In the genomic region with DNA sequence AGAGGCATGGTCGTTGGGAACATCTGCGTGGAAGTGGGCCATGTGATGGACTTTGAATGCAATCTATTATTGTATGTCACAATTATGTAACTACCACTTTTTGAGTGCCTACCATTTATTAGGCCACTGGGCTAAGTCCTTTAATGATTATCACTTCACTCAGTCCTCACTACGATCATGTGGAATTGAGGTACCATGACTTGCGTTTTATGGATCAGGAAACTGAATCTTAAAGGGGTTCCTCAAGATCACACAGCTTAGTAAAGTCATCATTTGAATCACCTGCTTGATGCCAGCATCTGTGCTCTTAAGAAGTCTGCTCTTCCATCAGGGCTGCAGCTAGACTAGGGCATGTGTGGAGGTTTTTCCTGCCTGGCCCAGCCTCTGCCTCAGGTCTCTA, we compare ENCODE assay signal across 17 cellular contexts.
A peak's percentile ranks its signal among the peaks of the same experiment; 100 is the strongest.
DNase-seq lines count a peak whose midpoint lies in the region; ATAC-seq and TF ChIP-seq lines count a peak whose summit lies in the region.
"Had no signal": no experiment of that assay in that cellular context is flagged by ENCODE, and none has a peak within 500 bp of the region (broad histone marks: within the 10 kb centered on the region; RNA-seq: fewer than 3 reads in every experiment).

No MANE protein-coding gene starts in this region.

- no peak for ATAC-seq in HG02798 (IDR thresholded peaks at IDR 0.05; ENCODE audit: poor library complexity, unreplicated experiment)
- no peak for ATAC-seq in activated CD4-positive, CD25-positive, alpha-beta regulatory T cell treated with anti-CD3 and anti-CD28 coated beads, Interleukin-2, amount 50 U/mL, for 24 hours

- no peaks in the 10 kb centered on the region for H3K79me2 ChIP-seq in neural progenitor cell (ENCODE audit: low read depth)

- no peak for TF ChIP-seq CTCF in neural progenitor cell (IDR thresholded peaks at IDR 0.05)

- no peaks in the 10 kb centered on the region for H4K20me1 ChIP-seq in neural progenitor cell (ENCODE audit: low read depth)
- H4K20me1 ChIP-seq: BLaER1 treated with 17β-estradiol and CSF1 and Interleukin-3, amounts not matched to agents 10 nM and 100 nM had no signal

- H3K4me3 Mint-ChIP-seq in activated CD4-positive, alpha-beta T cell treated with anti-CD3 and anti-CD28 coated beads, Interleukin-2, amount 10 ng/mL, durations not matched to agents 24 days and 14 days, result no peak overlapping the region
- peak overlapping the region; percentile 27 for H3K4me3 Mint-ChIP-seq in activated naive CD8-positive, alpha-beta T cell
- no peak overlapping the region for H3K4me3 Mint-ChIP-seq in activated naive CD8-positive, alpha-beta T cell treated with anti-CD3 and anti-CD28 coated beads for 36 hours
- H3K4me3 Mint-ChIP-seq in activated T-helper 1 cell treated with anti-CD3 and anti-CD28 coated beads, Interleukin-12 subunit alpha, Interleukin-12 subunit beta, Interleukin-2, Interleukin-4 antibody, amounts not matched to agents 30 ng/mL and 10 ng/mL and 1 ng/mL, durations not matched to agents 14 hours and 24 hours and 36 hours, result peak overlapping the region; percentile 56
- peak overlapping the region; percentile 14 for H3K4me3 Mint-ChIP-seq in neural progenitor cell

- no peaks in the 10 kb centered on the region for H3K36me3 Mint-ChIP-seq in activated CD4-positive, alpha-beta T cell treated with anti-CD3 and anti-CD28 coated beads, Interleukin-2, amount 10 ng/mL, durations not matched to agents 24 days and 14 days (ENCODE audit: low read depth)
- no peaks in the 10 kb centered on the region for H3K36me3 Mint-ChIP-seq in activated naive CD8-positive, alpha-beta T cell
- no peaks in the 10 kb centered on the region for H3K36me3 Mint-ChIP-seq in activated naive CD8-positive, alpha-beta T cell treated with anti-CD3 and anti-CD28 coated beads for 36 hours
- H3K36me3 Mint-ChIP-seq in activated T-helper 1 cell treated with anti-CD3 and anti-CD28 coated beads, Interleukin-12 subunit alpha, Interleukin-12 subunit beta, Interleukin-2, Interleukin-4 antibody, amounts not matched to agents 30 ng/mL and 10 ng/mL and 1 ng/mL, durations not matched to agents 14 hours and 24 hours and 36 hours (ENCODE audit: low read depth), result no peaks in the 10 kb centered on the region
- H3K36me3 Mint-ChIP-seq in neural progenitor cell, result peaks cover 2% of the 10 kb centered on the region
- H3K36me3 Mint-ChIP-seq: CD8-positive, alpha-beta memory T cell had no signal

- no peaks in the 10 kb centered on the region for H3K4me1 Mint-ChIP-seq in activated CD4-positive, alpha-beta T cell treated with anti-CD3 and anti-CD28 coated beads, Interleukin-2, amount 10 ng/mL, durations not matched to agents 24 days and 14 days
- H3K4me1 Mint-ChIP-seq in activated naive CD8-positive, alpha-beta T cell (ENCODE audit: low read depth), result no peaks in the 10 kb centered on the region
- H3K4me1 Mint-ChIP-seq in activated naive CD8-positive, alpha-beta T cell treated with anti-CD3 and anti-CD28 coated beads for 36 hours, result no peaks in the 10 kb centered on the region
- no peaks in the 10 kb centered on the region for H3K4me1 Mint-ChIP-seq in activated T-helper 1 cell treated with anti-CD3 and anti-CD28 coated beads, Interleukin-12 subunit alpha, Interleukin-12 subunit beta, Interleukin-2, Interleukin-4 antibody, amounts not matched to agents 30 ng/mL and 10 ng/mL and 1 ng/mL, durations not matched to agents 14 hours and 24 hours and 36 hours (ENCODE audit: low read depth)
- H3K4me1 Mint-ChIP-seq in neural progenitor cell, result peaks cover 36% of the 10 kb centered on the region
- H3K4me1 Mint-ChIP-seq: CD8-positive, alpha-beta memory T cell had no signal

- no peak overlapping the region for H3K4me2 ChIP-seq in neural progenitor cell
- H3K4me2 ChIP-seq: BLaER1 treated with 17β-estradiol and CSF1 and Interleukin-3, amounts not matched to agents 10 nM and 100 nM had no signal

- intact Hi-C loops in activated CD4-positive, alpha-beta T cell treated with anti-CD3 and anti-CD28 coated beads, Interleukin-2, amount 10 ng/mL, durations not matched to agents 24 days and 14 days (cut with micrococcal nuclease), result no loop called here
- intact Hi-C loops in activated T-helper 1 cell treated with anti-CD3 and anti-CD28 coated beads, Interleukin-12 subunit alpha, Interleukin-12 subunit beta, Interleukin-2, Interleukin-4 antibody, amounts not matched to agents 30 ng/mL and 10 ng/mL and 1 ng/mL, durations not matched to agents 14 hours and 24 hours and 36 hours (cut with micrococcal nuclease), result no loop called here

- no peaks in the 10 kb centered on the region for H3K36me3 ChIP-seq in neural progenitor cell
- H3K36me3 ChIP-seq: BLaER1 treated with 17β-estradiol and CSF1 and Interleukin-3, amounts not matched to agents 10 nM and 100 nM had no signal

- H3K4me1 ChIP-seq in neural progenitor cell, result no peaks in the 10 kb centered on the region

- no peaks in the 10 kb centered on the region for H3K27me3 Mint-ChIP-seq in activated CD4-positive, alpha-beta T cell treated with anti-CD3 and anti-CD28 coated beads, Interleukin-2, amount 10 ng/mL, durations not matched to agents 24 days and 14 days
- no peaks in the 10 kb centered on the region for H3K27me3 Mint-ChIP-seq in activated naive CD8-positive, alpha-beta T cell
- H3K27me3 Mint-ChIP-seq in activated naive CD8-positive, alpha-beta T cell treated with anti-CD3 and anti-CD28 coated beads for 36 hours, result no peaks in the 10 kb centered on the region
- no peaks in the 10 kb centered on the region for H3K27me3 Mint-ChIP-seq in activated T-helper 1 cell treated with anti-CD3 and anti-CD28 coated beads, Interleukin-12 subunit alpha, Interleukin-12 subunit beta, Interleukin-2, Interleukin-4 antibody, amounts not matched to agents 30 ng/mL and 10 ng/mL and 1 ng/mL, durations not matched to agents 14 hours and 24 hours and 36 hours (ENCODE audit: insufficient read depth)
- peaks cover 9% of the 10 kb centered on the region for H3K27me3 Mint-ChIP-seq in neural progenitor cell (ENCODE audit: insufficient read depth, low read depth)
- H3K27me3 Mint-ChIP-seq: CD8-positive, alpha-beta memory T cell had no signal

- no peaks in the 10 kb centered on the region for H3K9me3 ChIP-seq in neural progenitor cell (ENCODE audit: low read depth)
- H3K9me3 ChIP-seq: BLaER1 treated with 17β-estradiol and CSF1 and Interleukin-3, amounts not matched to agents 10 nM and 100 nM had no signal

- no peak overlapping the region for H2AFZ ChIP-seq in neural progenitor cell (replicated peaks)
- H2AFZ ChIP-seq: PC-9 had no signal

- DNase-seq in activated CD4-positive, alpha-beta T cell treated with anti-CD3 and anti-CD28 coated beads, Interleukin-2, amount 10 ng/mL, durations not matched to agents 24 days and 14 days, result no peak
- no peak for DNase-seq in activated CD4-positive, alpha-beta T cell treated with anti-CD3 and anti-CD28 coated beads, Interleukin-2, amount 50 U/mL, for 4 hours
- DNase-seq in activated naive CD8-positive, alpha-beta T cell treated with anti-CD3 and anti-CD28 coated beads for 36 hours, result no peak
- DNase-seq in activated T-helper 1 cell treated with anti-CD3 and anti-CD28 coated beads, Interleukin-12 subunit alpha, Interleukin-12 subunit beta, Interleukin-2, Interleukin-4 antibody, amounts not matched to agents 30 ng/mL and 10 ng/mL and 1 ng/mL, durations not matched to agents 14 hours and 24 hours and 36 hours (ENCODE audit: low spot score), result no peak
- DNase-seq in neural progenitor cell (ENCODE audit: low spot score), result no peak
- DNase-seq: CD8-positive, alpha-beta memory T cell; GDM1; KG1; NCI-H1048; NCI-H2107; NCI-H2227 treated with DMSO at 0.1 percent for 48 hours; NCI-H524; PC-9 had no signal

- no peak overlapping the region for H3K4me3 ChIP-seq in neural progenitor cell
- H3K4me3 ChIP-seq: BLaER1 treated with 17β-estradiol and CSF1 and Interleukin-3, amounts not matched to agents 10 nM and 100 nM; PC-9 had no signal

- no peak overlapping the region for H3K9ac ChIP-seq in neural progenitor cell
- H3K9ac ChIP-seq: BLaER1 treated with 17β-estradiol and CSF1 and Interleukin-3, amounts not matched to agents 10 nM and 100 nM had no signal

- H3K27ac ChIP-seq in neural progenitor cell, result no peak overlapping the region
- H3K27ac ChIP-seq: BLaER1 treated with 17β-estradiol and CSF1 and Interleukin-3, amounts not matched to agents 10 nM and 100 nM; PC-9 had no signal

- H3F3A ChIP-seq in neural progenitor cell (ENCODE audit: low read depth), result no peaks in the 10 kb centered on the region

- H3K27me3 ChIP-seq in neural progenitor cell, result no peaks in the 10 kb centered on the region
- H3K27me3 ChIP-seq: BLaER1 treated with 17β-estradiol and CSF1 and Interleukin-3, amounts not matched to agents 10 nM and 100 nM had no signal

- no peaks in the 10 kb centered on the region for H3K9me3 Mint-ChIP-seq in activated CD4-positive, alpha-beta T cell treated with anti-CD3 and anti-CD28 coated beads, Interleukin-2, amount 10 ng/mL, durations not matched to agents 24 days and 14 days
- H3K9me3 Mint-ChIP-seq in activated naive CD8-positive, alpha-beta T cell (ENCODE audit: low read depth), result no peaks in the 10 kb centered on the region
- no peaks in the 10 kb centered on the region for H3K9me3 Mint-ChIP-seq in activated naive CD8-positive, alpha-beta T cell treated with anti-CD3 and anti-CD28 coated beads for 36 hours
- no peaks in the 10 kb centered on the region for H3K9me3 Mint-ChIP-seq in activated T-helper 1 cell treated with anti-CD3 and anti-CD28 coated beads, Interleukin-12 subunit alpha, Interleukin-12 subunit beta, Interleukin-2, Interleukin-4 antibody, amounts not matched to agents 30 ng/mL and 10 ng/mL and 1 ng/mL, durations not matched to agents 14 hours and 24 hours and 36 hours
- peaks cover 6% of the 10 kb centered on the region for H3K9me3 Mint-ChIP-seq in neural progenitor cell
- H3K9me3 Mint-ChIP-seq: CD8-positive, alpha-beta memory T cell had no signal

- peak overlapping the region; percentile 45 for H3K27ac Mint-ChIP-seq in activated CD4-positive, alpha-beta T cell treated with anti-CD3 and anti-CD28 coated beads, Interleukin-2, amount 10 ng/mL, durations not matched to agents 24 days and 14 days
- H3K27ac Mint-ChIP-seq in activated naive CD8-positive, alpha-beta T cell, result no peak overlapping the region
- H3K27ac Mint-ChIP-seq in activated naive CD8-positive, alpha-beta T cell treated with anti-CD3 and anti-CD28 coated beads for 36 hours, result no peak overlapping the region
- no peak overlapping the region for H3K27ac Mint-ChIP-seq in activated T-helper 1 cell treated with anti-CD3 and anti-CD28 coated beads, Interleukin-12 subunit alpha, Interleukin-12 subunit beta, Interleukin-2, Interleukin-4 antibody, amounts not matched to agents 30 ng/mL and 10 ng/mL and 1 ng/mL, durations not matched to agents 14 hours and 24 hours and 36 hours
- H3K27ac Mint-ChIP-seq in neural progenitor cell, result no peak overlapping the region
- H3K27ac Mint-ChIP-seq: CD8-positive, alpha-beta memory T cell had no signal

Comparison
In these comparisons a context has a peak if more than half of its experiments do, and no peak if none do; other contexts are left out.
1. H3K4me3 Mint-ChIP-seq: peak in activated naive CD8-positive, alpha-beta T cell (single experiment), activated T-helper 1 cell treated with anti-CD3 and anti-CD28 coated beads, Interleukin-12 subunit alpha, Interleukin-12 subunit beta, Interleukin-2, Interleukin-4 antibody, amounts not matched to agents 30 ng/mL and 10 ng/mL and 1 ng/mL, durations not matched to agents 14 hours and 24 hours and 36 hours (single experiment) and neural progenitor cell (single experiment); none in activated CD4-positive, alpha-beta T cell treated with anti-CD3 and anti-CD28 coated beads, Interleukin-2, amount 10 ng/mL, durations not matched to agents 24 days and 14 days (single experiment) and activated naive CD8-positive, alpha-beta T cell treated with anti-CD3 and anti-CD28 coated beads for 36 hours (single experiment).